2 cellular contexts compared by ENCODE assay signal in the genomic region with DNA sequence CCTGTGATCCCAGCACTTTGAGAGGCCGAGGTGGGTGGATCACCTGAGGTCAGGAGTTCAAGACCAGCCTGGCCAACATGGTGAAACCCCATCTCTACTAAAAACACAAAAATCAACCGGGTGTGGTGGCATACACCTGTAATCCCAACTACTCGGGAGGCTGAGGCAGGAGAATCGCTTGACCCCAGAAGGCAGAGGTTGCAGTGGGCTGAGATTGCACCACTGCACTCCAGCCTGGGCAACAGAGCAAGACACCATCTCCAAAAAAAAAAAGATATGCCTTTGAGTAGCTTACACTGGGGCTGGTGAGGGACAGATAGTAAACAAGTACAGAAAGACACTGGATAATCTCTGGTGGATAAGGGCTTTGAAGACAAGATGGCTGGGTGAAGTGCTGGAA. TPM values are rescaled to one million over a fixed set of nuclear protein-coding genes. Genes with fewer than 3 reads are reported as not detected.
"Had no signal": no experiment of that assay in that cellular context is flagged by ENCODE, and none has a peak within 500 bp of the region (broad histone marks: within the 10 kb centered on the region; RNA-seq: fewer than 3 reads in every experiment).

No MANE protein-coding gene starts in this region.

RNA-seq across cellular contexts. Expression of a gene that starts 44.3 kb away (rescaled TPM):
- total RNA-seq: GM23248 had no signal
- polyA plus RNA-seq: GM23248, IgD-negative memory B cell had no signal
